Comparison of ENCODE assay signal across 14 cellular contexts in the genomic region with DNA sequence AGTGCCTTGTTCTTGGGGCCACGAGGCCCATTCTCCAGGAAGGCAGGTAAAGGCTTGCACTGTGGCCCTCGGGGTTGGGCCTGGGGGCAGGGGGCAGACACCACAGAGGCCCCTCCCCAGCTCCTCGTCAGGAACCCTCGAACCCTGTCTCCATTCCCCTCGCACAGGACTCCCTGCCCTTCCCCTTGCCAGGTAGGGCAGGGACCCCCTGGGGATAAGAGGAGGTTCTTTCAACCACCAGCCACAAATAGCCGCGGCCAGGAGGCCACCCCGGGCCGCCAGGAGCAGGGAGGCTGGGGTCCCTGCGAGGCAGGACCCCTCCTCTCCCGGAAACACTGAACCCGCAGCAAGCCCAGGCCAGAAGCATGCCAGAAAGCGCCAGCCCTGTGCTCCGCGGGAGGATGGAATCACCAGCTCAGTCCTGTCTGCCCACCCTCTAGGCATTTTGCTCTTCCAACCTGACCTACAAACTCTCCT. TPM values are rescaled to one million over a fixed set of nuclear protein-coding genes. Genes with fewer than 3 reads are reported as not detected.
DNase-seq lines count a peak whose midpoint lies in the region; ATAC-seq and TF ChIP-seq lines count a peak whose summit lies in the region.
"Had no signal": no experiment of that assay in that cellular context is flagged by ENCODE, and none has a peak within 500 bp of the region (broad histone marks: within the 10 kb centered on the region; RNA-seq: fewer than 3 reads in every experiment).

No MANE protein-coding gene starts in this region.

- H3K9me3 ChIP-seq in iPS-18a (ENCODE audit: control insufficient read depth, low read depth, low read length) (no peaks in the 10 kb centered on the region), prostate gland (no peaks in the 10 kb centered on the region)
- H3K9me3 ChIP-seq in effector memory CD4-positive, alpha-beta T cell (ENCODE audit: control insufficient read depth, low read length) = no peaks in the 10 kb centered on the region
- H3K9me3 ChIP-seq: body of pancreas had no signal

- no peak for ATAC-seq in HG02884 (IDR thresholded peaks at IDR 0.05; ENCODE audit: unreplicated experiment)
- ATAC-seq: body of pancreas had no signal

- intact Hi-C loops in prostate gland (cut with DNase I) = no loop called here

- H3K4me1 ChIP-seq in iPS-18a (ENCODE audit: control insufficient read depth, low read depth, low read length) (peaks cover 5% of the 10 kb centered on the region), prostate gland (replicated peaks) (no peaks in the 10 kb centered on the region)
- no peaks in the 10 kb centered on the region for H3K4me1 ChIP-seq in effector memory CD4-positive, alpha-beta T cell (ENCODE audit: control insufficient read depth, insufficient read depth, low read length, poor library complexity, severe bottlenecking)

- H3K36me3 ChIP-seq in iPS-18a (ENCODE audit: control insufficient read depth, low read depth, low read length) (no peaks in the 10 kb centered on the region), prostate gland (no peaks in the 10 kb centered on the region)
- no peaks in the 10 kb centered on the region for H3K36me3 ChIP-seq in effector memory CD4-positive, alpha-beta T cell (ENCODE audit: control insufficient read depth, insufficient read depth, low read length)

- DNase-seq in ELF-1 (ENCODE audit: low read depth, low spot score) (peak; percentile 35), cerebellar cortex (ENCODE audit: low spot score) (peak; percentile 13), prostate gland (ENCODE audit: low spot score) (no peak), HK-2 (ENCODE audit: unreplicated experiment) (no peak), amniotic stem cell (lab: John Stamatoyannopoulos, UW) (no peak)
- DNase-seq in effector memory CD4-positive, alpha-beta T cell = no peak
- DNase-seq: activated CD4-positive, alpha-beta memory T cell treated with anti-CD3 and anti-CD28 coated beads for 36 hours; DMS153; MV-4-11; natural killer cell; stimulated activated CD4-positive, alpha-beta T cell treated with anti-CD3 and anti-CD28 coated beads, Interleukin-12 subunit alpha, Interleukin-12 subunit beta, amount 100 ng/mL, for 4 hours had no signal

- 49% methylated on average over 15 of the region's 15 CpGs for WGBS in prostate gland

- H3K4me3 ChIP-seq in iPS-18a (ENCODE audit: low read length) (peak overlapping the region; percentile 50), prostate gland (peak overlapping the region; percentile 35 to 42)
- H3K4me3 ChIP-seq in effector memory CD4-positive, alpha-beta T cell (ENCODE audit: insufficient read depth, low read depth, low read length, poor library complexity, severe bottlenecking) = no peak overlapping the region
- H3K4me3 ChIP-seq: body of pancreas had no signal

- no peak for TF ChIP-seq CTCF in prostate gland (IDR thresholded peaks at IDR 0.05)

- H3K27ac ChIP-seq in iPS-18a (ENCODE audit: low read length) (no peak overlapping the region), prostate gland (peak overlapping the region; percentile 61 to 69)
- no peak overlapping the region for H3K27ac ChIP-seq in effector memory CD4-positive, alpha-beta T cell (ENCODE audit: insufficient read depth, low read length, poor library complexity, severe bottlenecking)
- H3K27ac ChIP-seq: body of pancreas had no signal

- H3K27me3 ChIP-seq in iPS-18a (ENCODE audit: control insufficient read depth, insufficient read depth, low read length) (peaks cover 29% of the 10 kb centered on the region), prostate gland (replicated peaks; ENCODE audit: insufficient read depth) (no peaks in the 10 kb centered on the region)
- peaks cover 9% of the 10 kb centered on the region for H3K27me3 ChIP-seq in effector memory CD4-positive, alpha-beta T cell (replicated peaks; ENCODE audit: control insufficient read depth, insufficient read depth, low read length, poor library complexity, severe bottlenecking)

- H3K9ac ChIP-seq in iPS-18a (ENCODE audit: low read length) = no peak overlapping the region

- TF ChIP-seq POLR2A in prostate gland (IDR thresholded peaks at IDR 0.05) = no peak

RNA-seq across cellular contexts. Expression of a gene that starts 45.6 kb away (rescaled TPM):
- 10 to 100 TPM in 1 of 2 donors, 1 to 10 TPM in 1; 4.5 to 20.0 TPM for total RNA-seq in prostate gland
- total RNA-seq: body of pancreas had no signal

Comparison
In these comparisons a context has a peak if more than half of its experiments do, and no peak if none do; other contexts are left out.
1. DNase-seq: peak in ELF-1 (single experiment) and cerebellar cortex (single experiment); none in prostate gland (single experiment), HK-2 (single experiment), amniotic stem cell (single experiment) and effector memory CD4-positive, alpha-beta T cell (0 of 3).
2. H3K27ac ChIP-seq: peak in prostate gland (2 of 2); none in iPS-18a (single experiment) and effector memory CD4-positive, alpha-beta T cell (single experiment).